Comparison of ENCODE assay signal across 1 cellular context in the genomic region with DNA sequence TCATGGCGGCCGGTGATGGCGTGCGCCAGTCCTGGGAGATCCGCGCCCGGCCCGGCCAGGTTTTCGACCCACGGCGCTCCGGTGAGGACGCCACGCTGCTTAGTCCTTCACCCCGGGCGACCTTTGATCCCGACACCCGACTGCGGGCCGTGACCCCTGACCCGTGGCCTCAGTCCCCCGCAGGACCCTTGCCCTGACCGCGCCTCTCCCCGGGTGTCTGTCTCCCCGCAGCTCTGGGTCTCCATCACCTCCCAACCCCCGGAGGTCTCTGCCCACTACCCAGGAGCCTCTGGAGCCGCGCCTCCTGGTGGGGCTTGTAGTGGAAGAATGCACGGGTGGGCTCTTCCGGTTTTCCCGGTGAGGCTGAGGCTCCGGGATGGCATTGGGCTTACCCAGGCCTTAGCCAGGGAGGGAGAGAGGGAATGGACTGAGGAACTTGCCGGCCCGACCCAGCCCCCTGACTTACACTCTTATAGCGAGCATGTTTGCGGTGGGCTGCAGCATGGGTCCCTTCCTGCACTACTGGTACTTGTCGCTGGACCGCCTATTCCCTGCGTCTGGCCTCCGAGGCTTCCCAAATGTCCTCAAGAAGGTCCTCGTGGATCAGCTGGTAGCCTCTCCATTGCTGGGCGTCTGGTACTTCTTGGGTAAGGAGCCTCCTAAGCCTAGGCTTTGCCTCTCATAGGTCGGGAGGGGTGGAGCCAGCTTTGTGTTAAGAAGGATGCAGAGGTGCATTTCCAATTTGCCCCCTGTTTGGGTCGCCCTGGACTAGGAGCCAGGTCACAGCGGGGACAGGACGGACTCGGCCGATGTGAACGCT.
TF ChIP-seq lines count a peak whose summit lies in the region.

No MANE protein-coding gene starts in this region.

TF ChIP-seq in K562, 482 proteins besides CTCF, POLR2A, EP300 and RAD21 (continued from another document and continues in another):
- TF ChIP-seq NKRF (IDR thresholded peaks at IDR 0.05; ENCODE audit: borderline replicate concordance) (0 out of 2 replicates have a peak, but pooled peaks have one; percentile 85), JUND (IDR thresholded peaks at IDR 0.05; ENCODE audit: borderline replicate concordance, low read depth, low read length) (no peak), JUND (tag; IDR thresholded peaks at IDR 0.05; ENCODE audit: borderline replicate concordance, low read depth, low read length) (no peak), NR2C1 (IDR thresholded peaks at IDR 0.05) (peak; percentile 93), NR2C1 (tag; IDR thresholded peaks at IDR 0.05) (peak; percentile 93), ZNF282 (CRISPR knock-in tag; IDR thresholded peaks at IDR 0.05) (no peak), DACH1 (IDR thresholded peaks at IDR 0.05; ENCODE audit: partially characterized antibody) (peak; percentile 20), ZNF717 (CRISPR knock-in tag; IDR thresholded peaks at IDR 0.05) (no peak), MEF2A (IDR thresholded peaks at IDR 0.05; ENCODE audit: control insufficient read depth, low read depth, low read length) (no peak), MED1 (CRISPR knock-in tag; IDR thresholded peaks at IDR 0.05; ENCODE audit: borderline replicate concordance) (peak; percentile 51; the same call in 1 of the 2 replicates), ZBTB1 (CRISPR knock-in tag; IDR thresholded peaks at IDR 0.05; ENCODE audit: borderline replicate concordance, low read depth) (no peak), ETV1 (tag; conservative IDR thresholded peaks at IDR 0.05; ENCODE audit: low read depth) (peak; percentile 42; the same call in 1 of the 2 replicates), HDAC1 (IDR thresholded peaks at IDR 0.05) (peak in 1 of 2 experiments; percentile 5; a peak in 2 of 4 replicates), PML (IDR thresholded peaks at IDR 0.05; ENCODE audit: low read length) (peak; percentile 51; the same call in 1 of the 2 replicates), NFE2L1 (tag; IDR thresholded peaks at IDR 0.05; ENCODE audit: borderline replicate concordance, low read depth) (no peak), FOS (IDR thresholded peaks at IDR 0.05; ENCODE audit: extremely low read depth, insufficient read length) (no peak), ATF3 (IDR thresholded peaks at IDR 0.05) (no peak), ATF3 (CRISPR knock-in tag; conservative IDR thresholded peaks at IDR 0.05) (0 out of 2 replicates have a peak, but pooled peaks have one; percentile 2), ILF3 (IDR thresholded peaks at IDR 0.05; ENCODE audit: borderline replicate concordance) (no peak), ZBED1 (IDR thresholded peaks at IDR 0.05) (no peak), ZNF324 (CRISPR knock-in tag; IDR thresholded peaks at IDR 0.05) (no peak), BRCA1 (IDR thresholded peaks at IDR 0.05) (no peak), BRCA1 (CRISPR knock-in tag; IDR thresholded peaks at IDR 0.05) (0 out of 2 replicates have a peak, but pooled peaks have one; percentile 82), SMAD2 (IDR thresholded peaks at IDR 0.05; ENCODE audit: low read depth, low read length) (no peak), GABPB1 (CRISPR knock-in tag; IDR thresholded peaks at IDR 0.05) (peak; percentile 65; the same call in 1 of the 2 replicates), ZNF274 (IDR thresholded peaks at IDR 0.05; ENCODE audit: borderline replicate concordance, low read depth, low read length) (no peak), ZBTB49 (CRISPR knock-in tag; IDR thresholded peaks at IDR 0.05; ENCODE audit: borderline replicate concordance) (no peak), MBD2 (IDR thresholded peaks at IDR 0.05; ENCODE audit: borderline replicate concordance, low read depth) (no peak), TCFL5 (CRISPR knock-in tag; conservative IDR thresholded peaks at IDR 0.05) (no peak), SUPT5H (IDR thresholded peaks at IDR 0.05) (peak; percentile 26; the same call in 1 of the 2 replicates), ZNF696 (CRISPR knock-in tag; conservative IDR thresholded peaks at IDR 0.05) (peak; percentile 93), SMARCA5 (IDR thresholded peaks at IDR 0.05) (no peak), THRAP3 (IDR thresholded peaks at IDR 0.05; ENCODE audit: borderline replicate concordance) (no peak), ZNF263 (CRISPR knock-in tag; IDR thresholded peaks at IDR 0.05; ENCODE audit: borderline replicate concordance) (0 out of 2 replicates have a peak, but pooled peaks have one; percentile 11), ERF (CRISPR knock-in tag; IDR thresholded peaks at IDR 0.05) (0 out of 2 replicates have a peak, but pooled peaks have one; percentile 1), JUN (IDR thresholded peaks at IDR 0.05; ENCODE audit: borderline replicate concordance, low read depth, low read length) (no peak), JUN (CRISPR knock-in tag; IDR thresholded peaks at IDR 0.05; ENCODE audit: borderline replicate concordance) (peak; percentile 31; the same call in 1 of the 2 replicates), MLX (CRISPR knock-in tag; conservative IDR thresholded peaks at IDR 0.05) (no peak), ARID3A (IDR thresholded peaks at IDR 0.05; ENCODE audit: borderline replicate concordance, low read depth, low read length) (no peak), ZNF507 (tag; conservative IDR thresholded peaks at IDR 0.05) (no peak), MYBL2 (IDR thresholded peaks at IDR 0.05; ENCODE audit: low read depth) (no peak), MYBL2 (CRISPR knock-in tag; IDR thresholded peaks at IDR 0.05; ENCODE audit: borderline replicate concordance) (no peak), ZNF224 (CRISPR knock-in tag; IDR thresholded peaks at IDR 0.05) (no peak; the same call in 1 of the 2 replicates)
- TF ChIP-seq, protein P1, sequence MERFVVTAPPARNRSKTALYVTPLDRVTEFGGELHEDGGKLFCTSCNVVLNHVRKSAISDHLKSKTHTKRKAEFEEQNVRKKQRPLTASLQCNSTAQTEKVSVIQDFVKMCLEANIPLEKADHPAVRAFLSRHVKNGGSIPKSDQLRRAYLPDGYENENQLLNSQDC (CRISPR knock-in tag; IDR thresholded peaks at IDR 0.05), result no peak
- TF ChIP-seq, protein P2, sequence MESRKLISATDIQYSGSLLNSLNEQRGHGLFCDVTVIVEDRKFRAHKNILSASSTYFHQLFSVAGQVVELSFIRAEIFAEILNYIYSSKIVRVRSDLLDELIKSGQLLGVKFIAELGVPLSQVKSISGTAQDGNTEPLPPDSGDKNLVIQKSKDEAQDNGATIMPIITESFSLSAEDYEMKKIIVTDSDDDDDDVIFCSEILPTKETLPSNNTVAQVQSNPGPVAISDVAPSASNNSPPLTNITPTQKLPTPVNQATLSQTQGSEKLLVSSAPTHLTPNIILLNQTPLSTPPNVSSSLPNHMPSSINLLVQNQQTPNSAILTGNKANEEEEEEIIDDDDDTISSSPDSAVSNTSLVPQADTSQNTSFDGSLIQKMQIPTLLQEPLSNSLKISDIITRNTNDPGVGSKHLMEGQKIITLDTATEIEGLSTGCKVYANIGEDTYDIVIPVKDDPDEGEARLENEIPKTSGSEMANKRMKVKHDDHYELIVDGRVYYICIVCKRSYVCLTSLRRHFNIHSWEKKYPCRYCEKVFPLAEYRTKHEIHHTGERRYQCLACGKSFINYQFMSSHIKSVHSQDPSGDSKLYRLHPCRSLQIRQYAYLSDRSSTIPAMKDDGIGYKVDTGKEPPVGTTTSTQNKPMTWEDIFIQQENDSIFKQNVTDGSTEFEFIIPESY (CRISPR knock-in tag; IDR thresholded peaks at IDR 0.05), result no peak
- TF ChIP-seq, protein P3, sequence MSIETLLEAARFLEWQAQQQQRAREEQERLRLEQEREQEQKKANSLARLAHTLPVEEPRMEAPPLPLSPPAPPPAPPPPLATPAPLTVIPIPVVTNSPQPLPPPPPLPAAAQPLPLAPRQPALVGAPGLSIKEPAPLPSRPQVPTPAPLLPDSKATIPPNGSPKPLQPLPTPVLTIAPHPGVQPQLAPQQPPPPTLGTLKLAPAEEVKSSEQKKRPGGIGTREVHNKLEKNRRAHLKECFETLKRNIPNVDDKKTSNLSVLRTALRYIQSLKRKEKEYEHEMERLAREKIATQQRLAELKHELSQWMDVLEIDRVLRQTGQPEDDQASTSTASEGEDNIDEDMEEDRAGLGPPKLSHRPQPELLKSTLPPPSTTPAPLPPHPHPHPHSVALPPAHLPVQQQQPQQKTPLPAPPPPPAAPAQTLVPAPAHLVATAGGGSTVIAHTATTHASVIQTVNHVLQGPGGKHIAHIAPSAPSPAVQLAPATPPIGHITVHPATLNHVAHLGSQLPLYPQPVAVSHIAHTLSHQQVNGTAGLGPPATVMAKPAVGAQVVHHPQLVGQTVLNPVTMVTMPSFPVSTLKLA (conservative IDR thresholded peaks at IDR 0.05), result peak; percentile 9 to 17; a peak in 1 of 4 replicates
- TF ChIP-seq, protein P4, sequence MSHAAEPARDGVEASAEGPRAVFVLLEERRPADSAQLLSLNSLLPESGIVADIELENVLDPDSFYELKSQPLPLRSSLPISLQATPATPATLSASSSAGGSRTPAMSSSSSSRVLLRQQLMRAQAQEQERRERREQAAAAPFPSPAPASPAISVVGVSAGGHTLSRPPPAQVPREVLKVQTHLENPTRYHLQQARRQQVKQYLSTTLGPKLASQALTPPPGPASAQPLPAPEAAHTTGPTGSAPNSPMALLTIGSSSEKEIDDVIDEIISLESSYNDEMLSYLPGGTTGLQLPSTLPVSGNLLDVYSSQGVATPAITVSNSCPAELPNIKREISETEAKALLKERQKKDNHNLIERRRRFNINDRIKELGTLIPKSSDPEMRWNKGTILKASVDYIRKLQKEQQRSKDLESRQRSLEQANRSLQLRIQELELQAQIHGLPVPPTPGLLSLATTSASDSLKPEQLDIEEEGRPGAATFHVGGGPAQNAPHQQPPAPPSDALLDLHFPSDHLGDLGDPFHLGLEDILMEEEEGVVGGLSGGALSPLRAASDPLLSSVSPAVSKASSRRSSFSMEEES (CRISPR knock-in tag; IDR thresholded peaks at IDR 0.05), result no peak
- TF ChIP-seq, protein P5, sequence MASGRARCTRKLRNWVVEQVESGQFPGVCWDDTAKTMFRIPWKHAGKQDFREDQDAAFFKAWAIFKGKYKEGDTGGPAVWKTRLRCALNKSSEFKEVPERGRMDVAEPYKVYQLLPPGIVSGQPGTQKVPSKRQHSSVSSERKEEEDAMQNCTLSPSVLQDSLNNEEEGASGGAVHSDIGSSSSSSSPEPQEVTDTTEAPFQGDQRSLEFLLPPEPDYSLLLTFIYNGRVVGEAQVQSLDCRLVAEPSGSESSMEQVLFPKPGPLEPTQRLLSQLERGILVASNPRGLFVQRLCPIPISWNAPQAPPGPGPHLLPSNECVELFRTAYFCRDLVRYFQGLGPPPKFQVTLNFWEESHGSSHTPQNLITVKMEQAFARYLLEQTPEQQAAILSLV (tag; IDR thresholded peaks at IDR 0.05), result no peak
